In genomic region chr22:35509451-35509850, GRCh38 we compare ENCODE assay signal across 1 cellular context.
TF ChIP-seq lines count a peak whose summit lies in the region.

No MANE protein-coding gene starts in this region.

TF ChIP-seq in IMR-90, 13 proteins besides CTCF, POLR2A, EP300 and RAD21:
- TF ChIP-seq RFX5 (IDR thresholded peaks at IDR 0.05; ENCODE audit: low read depth, low read length), result no peak
- no peak for TF ChIP-seq ELK1 (IDR thresholded peaks at IDR 0.05; ENCODE audit: borderline replicate concordance, low read depth, low read length)
- no peak for TF ChIP-seq CHD1 (IDR thresholded peaks at IDR 0.05; ENCODE audit: low read depth, low read length)
- TF ChIP-seq SMC3 (IDR thresholded peaks at IDR 0.05; ENCODE audit: low read depth, low read length), result no peak
- TF ChIP-seq CEBPB (IDR thresholded peaks at IDR 0.05; ENCODE audit: low read depth, low read length), result no peak
